In the genomic region with DNA sequence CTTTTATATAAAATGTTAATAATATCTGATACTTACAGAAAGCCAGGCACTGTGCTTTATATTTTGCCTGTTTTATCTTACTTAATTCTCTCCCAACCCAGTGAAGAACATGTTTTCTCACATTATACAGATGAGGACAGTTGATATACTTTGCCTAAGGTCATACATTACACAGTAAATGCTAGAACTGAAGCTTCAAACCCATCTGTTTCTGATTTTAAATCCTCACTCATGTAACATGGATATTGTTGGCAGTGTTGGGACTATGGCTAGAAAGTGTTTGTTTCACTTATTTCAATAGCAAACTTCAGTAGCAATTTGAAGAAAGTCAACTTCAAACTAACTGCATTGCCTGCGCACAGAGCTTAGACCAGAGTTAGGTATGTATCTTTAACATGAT, we compare ENCODE assay signal across 16 cellular contexts. TPM values are rescaled to one million over a fixed set of nuclear protein-coding genes. Genes with fewer than 3 reads are reported as not detected.
A peak's percentile ranks its signal among the peaks of the same experiment; 100 is the strongest.
DNase-seq lines count a peak whose midpoint lies in the region; ATAC-seq and TF ChIP-seq lines count a peak whose summit lies in the region.
"Had no signal": no experiment of that assay in that cellular context is flagged by ENCODE, and none has a peak within 500 bp of the region (broad histone marks: within the 10 kb centered on the region; RNA-seq: fewer than 3 reads in every experiment).

No MANE protein-coding gene starts in this region.

- H3K4me2 ChIP-seq in DOHH2 (ENCODE audit: low read length), result peak overlapping the region; percentile 73
- H3K4me2 ChIP-seq in SK-N-SH, result 0 out of 2 replicates have a peak overlapping the region, but pooled peaks have one; percentile 2
- no peak overlapping the region for H3K4me2 ChIP-seq in osteoblast (ENCODE audit: insufficient read depth, low read length)

- intact Hi-C loops in posterior vena cava (cut with DNase I), result no loop called here

- no peaks in the 10 kb centered on the region for H3K9me3 ChIP-seq in DOHH2 (ENCODE audit: control insufficient read depth, insufficient read depth, low read length)
- no peaks in the 10 kb centered on the region for H3K9me3 ChIP-seq in SK-N-SH
- no peaks in the 10 kb centered on the region for H3K9me3 ChIP-seq in osteoblast (ENCODE audit: low read depth, low read length)

- peaks cover 44% of the 10 kb centered on the region for H3K4me1 ChIP-seq in DOHH2 (ENCODE audit: control insufficient read depth, low read length)
- peaks cover 14 to 19% of the 10 kb centered on the region in 2 experiments; a peak in 3 of 4 replicates for H3K4me1 ChIP-seq in SK-N-SH (ENCODE audit: control insufficient read depth in 1 of 2, insufficient read depth in 2 of 2, low read depth in 1 of 2, low read length in 1 of 2)
- H3K4me1 ChIP-seq in osteoblast (ENCODE audit: insufficient read depth, low read length), result no peaks in the 10 kb centered on the region

- H3F3A ChIP-seq in DOHH2 (ENCODE audit: control insufficient read depth, insufficient read depth), result 0 out of 2 replicates have a peak, but pooled peaks cover 3% of the 10 kb centered on the region
- H3F3A ChIP-seq in SK-N-SH (replicated peaks; ENCODE audit: insufficient read depth), result peaks cover 4% of the 10 kb centered on the region

- H3K36me3 ChIP-seq in DOHH2 (ENCODE audit: control insufficient read depth, low read length), result no peaks in the 10 kb centered on the region
- no peaks in the 10 kb centered on the region for H3K36me3 ChIP-seq in SK-N-SH (replicated peaks in 1 of 2; ENCODE audit: control insufficient read depth in 1 of 2, insufficient read depth in 2 of 2, low read length in 1 of 2)
- no peaks in the 10 kb centered on the region for H3K36me3 ChIP-seq in osteoblast (ENCODE audit: insufficient read depth, low read length)

- CTCF ChIA-PET in SK-N-SH (lab: Yijun Ruan, JAX), result interaction anchor here (1.2 to 1.5 kb wide), 3 partner anchors 13 to 293 kb away, joined by 3 to 5 read pairs (median 3); no protein-coding TSS in a partner anchor

- H3K27me3 ChIP-seq in DOHH2 (ENCODE audit: control insufficient read depth, low read length), result no peaks in the 10 kb centered on the region
- no peaks in the 10 kb centered on the region for H3K27me3 ChIP-seq in SK-N-SH (ENCODE audit: insufficient read depth)
- no peaks in the 10 kb centered on the region for H3K27me3 ChIP-seq in osteoblast (ENCODE audit: insufficient read depth, low read length)

- peak; percentile 3 for DNase-seq in AG09309 (ENCODE audit: low read depth)
- DNase-seq in SK-N-SH, result peak; percentile 58
- DNase-seq in fibroblast of peridontal ligament (ENCODE audit: extremely low read depth), result peak; percentile 85
- DNase-seq in posterior vena cava (ENCODE audit: low spot score), result no peak
- no peak for DNase-seq in osteoblast (ENCODE audit: insufficient read length, low spot score, missing footprints)
- DNase-seq in SIG-M5 treated with dmso at 0.1 percent for 504 hours (lab: John Stamatoyannopoulos, UW; ENCODE audit: unreplicated experiment), result no peak
- DNase-seq: CD8-positive, alpha-beta memory T cell; DMS79; HFFc6; KG1; NCI-H1694; NCI-H524 had no signal

- H3K27ac ChIP-seq in DOHH2 (ENCODE audit: low read depth, low read length) (peak overlapping the region; percentile 32; the same call in 1 of the 2 replicates), SK-N-SH (ENCODE audit: low read depth in 2 of 2, low read length in 1 of 2) (peak overlapping the region in 1 of 2 experiments; percentile 43; a peak in 2 of 4 replicates), osteoblast (ENCODE audit: low read depth, low read length) (no peak overlapping the region)

- no peak overlapping the region for H3K9ac ChIP-seq in SK-N-SH

- H2AFZ ChIP-seq in SK-N-SH (ENCODE audit: low read depth) (no peak overlapping the region), osteoblast (ENCODE audit: low read length) (no peak overlapping the region)

- POLR2A ChIA-PET in SK-N-SH (lab: Yijun Ruan, JAX), result no interaction called here

- no peak for ATAC-seq in HG03196 (IDR thresholded peaks at IDR 0.05; ENCODE audit: unreplicated experiment)
- ATAC-seq: GM12878, HepG2 had no signal

- peaks cover 59% of the 10 kb centered on the region for H3K79me2 ChIP-seq in DOHH2 (ENCODE audit: control insufficient read depth, low read length)
- H3K79me2 ChIP-seq in SK-N-SH (ENCODE audit: insufficient read depth), result peaks cover 90% of the 10 kb centered on the region
- peaks cover 75% of the 10 kb centered on the region for H3K79me2 ChIP-seq in osteoblast (ENCODE audit: insufficient read depth, low read length)

- no peaks in the 10 kb centered on the region for H3K9me2 ChIP-seq in DOHH2 (replicated peaks; ENCODE audit: control insufficient read depth, low read length)
- H3K9me2 ChIP-seq in SK-N-SH, result no peaks in the 10 kb centered on the region

- peak in 1 of 2 experiments; percentile 92; a peak in 2 of 4 replicates for TF ChIP-seq EP300 in SK-N-SH (IDR thresholded peaks at IDR 0.05; ENCODE audit: borderline replicate concordance in 1 of 2, low read depth in 1 of 2, low read length in 1 of 2)

- H3K4me3 ChIP-seq in AG09309 (ENCODE audit: control insufficient read depth, low read depth, low read length) (no peak overlapping the region), DOHH2 (ENCODE audit: low read length) (peak overlapping the region; percentile 52), SK-N-SH (ENCODE audit: low read depth in 2 of 2, low read length in 1 of 2) (no peak overlapping the region), osteoblast (ENCODE audit: insufficient read depth, low read length) (no peak overlapping the region)
- H3K4me3 ChIP-seq: GM12878 had no signal

- TF ChIP-seq CTCF in AG09309 (IDR thresholded peaks at IDR 0.05; ENCODE audit: control insufficient read depth, insufficient read depth, low read depth, low read length, missing control alignments) (no peak), DOHH2 (IDR thresholded peaks at IDR 0.05; ENCODE audit: low read depth, low read length, poor library complexity, severe bottlenecking) (no peak), SK-N-SH (IDR thresholded peaks at IDR 0.05) (no peak), osteoblast (IDR thresholded peaks at IDR 0.05; ENCODE audit: extremely low read depth, low read depth, low read length) (no peak)

- WGBS in SK-N-SH (ENCODE audit: low lambda C conversion rate), result 93% methylated on average over 1 of the region's 1 CpG

- no peaks in the 10 kb centered on the region for H4K20me1 ChIP-seq in DOHH2 (ENCODE audit: control insufficient read depth, insufficient read depth, low read depth, low read length)
- H4K20me1 ChIP-seq in SK-N-SH (ENCODE audit: insufficient read depth), result peaks cover 56% of the 10 kb centered on the region
- H4K20me1 ChIP-seq in osteoblast (ENCODE audit: insufficient read depth, low read length), result peaks cover 14% of the 10 kb centered on the region

- no peak; the same call in 1 of the 2 replicates for TF ChIP-seq RAD21 in SK-N-SH (IDR thresholded peaks at IDR 0.05; ENCODE audit: low read length)

TF ChIP-seq in SK-N-SH, 30 proteins besides CTCF, POLR2A, EP300 and RAD21 (continues in another document):
- TF ChIP-seq SIN3A (IDR thresholded peaks at IDR 0.05; ENCODE audit: borderline replicate concordance, low read depth, low read length) (no peak), RXRA (IDR thresholded peaks at IDR 0.05; ENCODE audit: borderline replicate concordance, low read depth) (no peak), POLR2AphosphoS5 (IDR thresholded peaks at IDR 0.05; ENCODE audit: low read depth, low read length) (peak; percentile 39; the same call in 1 of the 2 replicates), RFX5 (IDR thresholded peaks at IDR 0.05; ENCODE audit: low read length) (no peak), SMC3 (IDR thresholded peaks at IDR 0.05; ENCODE audit: low read depth, low read length) (no peak), JUND (IDR thresholded peaks at IDR 0.05) (no peak), YY1 (IDR thresholded peaks at IDR 0.05; ENCODE audit: low read depth) (no peak), FOXJ3 (CRISPR knock-in tag; IDR thresholded peaks at IDR 0.05) (peak; percentile 82; the same call in 1 of the 2 replicates), TCF12 (IDR thresholded peaks at IDR 0.05) (peak; percentile 77)
- TF ChIP-seq, protein P1, sequence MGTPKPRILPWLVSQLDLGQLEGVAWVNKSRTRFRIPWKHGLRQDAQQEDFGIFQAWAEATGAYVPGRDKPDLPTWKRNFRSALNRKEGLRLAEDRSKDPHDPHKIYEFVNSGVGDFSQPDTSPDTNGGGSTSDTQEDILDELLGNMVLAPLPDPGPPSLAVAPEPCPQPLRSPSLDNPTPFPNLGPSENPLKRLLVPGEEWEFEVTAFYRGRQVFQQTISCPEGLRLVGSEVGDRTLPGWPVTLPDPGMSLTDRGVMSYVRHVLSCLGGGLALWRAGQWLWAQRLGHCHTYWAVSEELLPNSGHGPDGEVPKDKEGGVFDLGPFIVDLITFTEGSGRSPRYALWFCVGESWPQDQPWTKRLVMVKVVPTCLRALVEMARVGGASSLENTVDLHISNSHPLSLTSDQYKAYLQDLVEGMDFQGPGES (IDR thresholded peaks at IDR 0.05; ENCODE audit: low read depth, low read length), result no peak
- TF ChIP-seq, protein P2, sequence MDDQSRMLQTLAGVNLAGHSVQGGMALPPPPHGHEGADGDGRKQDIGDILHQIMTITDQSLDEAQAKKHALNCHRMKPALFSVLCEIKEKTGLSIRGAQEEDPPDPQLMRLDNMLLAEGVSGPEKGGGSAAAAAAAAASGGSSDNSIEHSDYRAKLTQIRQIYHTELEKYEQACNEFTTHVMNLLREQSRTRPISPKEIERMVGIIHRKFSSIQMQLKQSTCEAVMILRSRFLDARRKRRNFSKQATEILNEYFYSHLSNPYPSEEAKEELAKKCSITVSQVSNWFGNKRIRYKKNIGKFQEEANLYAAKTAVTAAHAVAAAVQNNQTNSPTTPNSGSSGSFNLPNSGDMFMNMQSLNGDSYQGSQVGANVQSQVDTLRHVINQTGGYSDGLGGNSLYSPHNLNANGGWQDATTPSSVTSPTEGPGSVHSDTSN (IDR thresholded peaks at IDR 0.05), result no peak
- TF ChIP-seq, protein P3, sequence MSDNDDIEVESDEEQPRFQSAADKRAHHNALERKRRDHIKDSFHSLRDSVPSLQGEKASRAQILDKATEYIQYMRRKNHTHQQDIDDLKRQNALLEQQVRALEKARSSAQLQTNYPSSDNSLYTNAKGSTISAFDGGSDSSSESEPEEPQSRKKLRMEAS (IDR thresholded peaks at IDR 0.05; ENCODE audit: low read depth), result no peak
- TF ChIP-seq, protein P4, sequence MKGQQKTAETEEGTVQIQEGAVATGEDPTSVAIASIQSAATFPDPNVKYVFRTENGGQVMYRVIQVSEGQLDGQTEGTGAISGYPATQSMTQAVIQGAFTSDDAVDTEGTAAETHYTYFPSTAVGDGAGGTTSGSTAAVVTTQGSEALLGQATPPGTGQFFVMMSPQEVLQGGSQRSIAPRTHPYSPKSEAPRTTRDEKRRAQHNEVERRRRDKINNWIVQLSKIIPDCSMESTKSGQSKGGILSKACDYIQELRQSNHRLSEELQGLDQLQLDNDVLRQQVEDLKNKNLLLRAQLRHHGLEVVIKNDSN (IDR thresholded peaks at IDR 0.05; ENCODE audit: borderline replicate concordance, low read depth), result no peak

RNA-seq across cellular contexts. Expression of a gene that starts 57.4 kb away (rescaled TPM):
- polyA plus RNA-seq in SK-N-SH (2012; rRNA removed), result 19.2 and 25.0 TPM in 2 replicates
- 15.8 and 19.7 TPM in 2 replicates for polyA plus RNA-seq in SK-N-SH (2012; cell fraction: cytosol; rRNA removed)
- 29.6 and 50.4 TPM in 2 replicates for polyA plus RNA-seq in SK-N-SH (2012; cell fraction: nucleus; rRNA removed)
- total RNA-seq in posterior vena cava (10 to 100 TPM; 25.6 to 28.2 TPM), osteoblast (50.3 and 53.0 TPM in 2 replicates)

Comparison
In these comparisons a context has a peak if more than half of its experiments do, and no peak if none do; other contexts are left out.
1. DNase-seq: peak in AG09309 (single experiment), SK-N-SH (single experiment) and fibroblast of peridontal ligament (single experiment); none in posterior vena cava (single experiment), osteoblast (single experiment) and SIG-M5 treated with dmso at 0.1 percent for 504 hours (single experiment).